In genomic region chr6:63923139-63923739, GRCh38 we compare ENCODE assay signal across 7 cellular contexts.
A peak's percentile ranks its signal among the peaks of the same experiment; 100 is the strongest.
DNase-seq lines count a peak whose midpoint lies in the region; ATAC-seq and TF ChIP-seq lines count a peak whose summit lies in the region.

No MANE protein-coding gene starts in this region.

- H3K9me3 ChIP-seq in left ventricle myocardium inferior (replicated peaks) (no peaks in the 10 kb centered on the region), tibial nerve (no peaks in the 10 kb centered on the region)

- DNase-seq in SW480 (ENCODE audit: low spot score): peak; percentile 27
- DNase-seq in left ventricle myocardium inferior: no peak
- no peak for DNase-seq in tibial nerve (ENCODE audit: low spot score in 2 of 2)
- DNase-seq in NCI-H524 treated with DMSO at 0.1 percent for 48 hours (lab: John Stamatoyannopoulos, UW): no peak

- no peak overlapping the region for H3K9ac ChIP-seq in KMS-11

- H3K27ac ChIP-seq in KMS-11: no peak overlapping the region
- no peak overlapping the region for H3K27ac ChIP-seq in left ventricle myocardium inferior (replicated peaks)
- H3K27ac ChIP-seq in tibial nerve: no peak overlapping the region

- ATAC-seq in GM21723 (IDR thresholded peaks at IDR 0.05; ENCODE audit: unreplicated experiment): peak; percentile 82

- WGBS in tibial nerve, 2 donors: 10 to 12% methylated on average over 6 of the region's 6 CpGs

- intact Hi-C loops in left ventricle myocardium inferior (cut with micrococcal nuclease): loop anchor here (5.0 kb wide), 1 partner anchor 409 kb away; no protein-coding TSS in a partner anchor

- H3K4me2 ChIP-seq in KMS-11: no peak overlapping the region

- no peak for TF ChIP-seq POLR2A in tibial nerve (IDR thresholded peaks at IDR 0.05)

- H3K27me3 ChIP-seq in KMS-11 (ENCODE audit: insufficient read depth, low read depth): no peaks in the 10 kb centered on the region
- H3K27me3 ChIP-seq in left ventricle myocardium inferior (ENCODE audit: low read depth): peaks cover 5% of the 10 kb centered on the region
- H3K27me3 ChIP-seq in tibial nerve: no peaks in the 10 kb centered on the region

- H3K4me1 ChIP-seq in KMS-11 (ENCODE audit: low read depth, poor library complexity, severe bottlenecking) (no peaks in the 10 kb centered on the region), left ventricle myocardium inferior (peaks cover 6% of the 10 kb centered on the region), tibial nerve (peaks cover 0 to 5% (median 0%) of the 10 kb centered on the region in 4 donors)

- TF ChIP-seq CTCF in GM12872 (IDR thresholded peaks at IDR 0.05; ENCODE audit: insufficient read depth, low read depth, low read length) (peak; percentile 39; the same call in 2 of the 3 replicates), KMS-11 (conservative IDR thresholded peaks at IDR 0.05; ENCODE audit: low read depth, low read length) (peak; percentile 60), left ventricle myocardium inferior (IDR thresholded peaks at IDR 0.05; ENCODE audit: borderline replicate concordance) (peak; percentile 75), tibial nerve (IDR thresholded peaks at IDR 0.05) (peak in 4 of 5 experiments; percentile 35 to 61 (median 50))

- no peak overlapping the region for H3K4me3 ChIP-seq in KMS-11 (IDR thresholded peaks at IDR 0.05; ENCODE audit: insufficient read depth, low read depth, low read length)
- no peak overlapping the region for H3K4me3 ChIP-seq in left ventricle myocardium inferior
- no peak overlapping the region for H3K4me3 ChIP-seq in tibial nerve

- no peak for TF ChIP-seq EP300 in tibial nerve (IDR thresholded peaks at IDR 0.05)

- no peaks in the 10 kb centered on the region for H4K20me1 ChIP-seq in KMS-11 (ENCODE audit: insufficient read depth)

- H3K79me2 ChIP-seq in KMS-11 (ENCODE audit: insufficient read depth, low read depth): no peaks in the 10 kb centered on the region

- H3K36me3 ChIP-seq in KMS-11 (ENCODE audit: insufficient read depth): no peaks in the 10 kb centered on the region
- H3K36me3 ChIP-seq in left ventricle myocardium inferior: no peaks in the 10 kb centered on the region
- H3K36me3 ChIP-seq in tibial nerve: no peaks in the 10 kb centered on the region

- no peak overlapping the region for H2AFZ ChIP-seq in KMS-11 (ENCODE audit: low read depth)
